14 cellular contexts compared by ENCODE assay signal in the genomic region with DNA sequence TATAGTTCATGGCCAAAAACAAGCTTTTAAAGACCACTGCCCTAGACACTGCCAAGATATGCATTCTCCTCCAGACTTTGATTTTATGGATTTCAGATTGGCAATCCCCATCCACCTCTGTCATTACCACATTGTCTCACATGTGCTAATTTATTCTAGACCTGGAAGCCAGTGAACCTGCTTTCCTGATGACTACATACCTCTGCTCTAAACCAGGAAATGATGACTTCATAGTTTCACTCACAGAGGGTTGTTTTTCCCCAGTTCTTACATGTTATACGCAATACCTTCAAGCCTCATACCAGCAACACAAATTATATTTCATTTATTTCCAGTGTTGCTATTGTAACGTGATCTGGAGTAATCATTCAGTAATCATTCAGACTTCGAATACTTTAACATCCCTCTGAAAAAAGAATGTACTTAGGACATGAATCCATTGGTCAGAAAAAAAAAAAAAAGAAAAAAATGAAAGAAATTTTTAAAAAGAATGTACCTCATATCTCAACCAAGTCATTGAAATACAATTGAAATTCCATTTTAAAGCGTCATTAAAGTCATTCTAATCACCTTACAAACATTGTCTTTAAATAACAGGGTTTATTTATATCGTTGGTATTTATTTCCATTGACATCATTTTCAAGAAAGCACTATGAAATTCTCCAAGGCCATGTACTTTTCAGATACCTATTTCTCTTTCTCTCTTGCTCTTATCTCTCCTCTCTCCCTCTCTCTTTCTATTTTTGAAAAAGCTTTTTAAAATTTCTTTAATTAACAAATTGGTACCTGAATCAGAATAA. TPM values are rescaled to one million over a fixed set of nuclear protein-coding genes. Genes with fewer than 3 reads are reported as not detected.
DNase-seq lines count a peak whose midpoint lies in the region; ATAC-seq, FAIRE-seq and TF ChIP-seq lines count a peak whose summit lies in the region.
"Had no signal": no experiment of that assay in that cellular context is flagged by ENCODE, and none has a peak within 500 bp of the region (broad histone marks: within the 10 kb centered on the region; RNA-seq: fewer than 3 reads in every experiment).

No MANE protein-coding gene starts in this region.

- H3K4me1 ChIP-seq in endothelial cell of umbilical vein (ENCODE audit: control insufficient read depth, extremely low read depth, insufficient read depth, low read length), result no peaks in the 10 kb centered on the region
- no peaks in the 10 kb centered on the region for H3K4me1 ChIP-seq in small intestine (ENCODE audit: control insufficient read depth in 2 of 2, insufficient read depth in 1 of 2, low read depth in 1 of 2, low read length in 1 of 2)
- H3K4me1 ChIP-seq: esophagus muscularis mucosa, SJSA1 had no signal

- WGBS in small intestine, 3 donors, result 83 to 89% (median 86%) methylated on average over 5 of the region's 5 CpGs

- no peak overlapping the region for H3K4me3 Mint-ChIP-seq in activated T-cell treated with anti-CD3 and anti-CD28 coated beads, Interleukin-2, amount 50 U/mL, for 4 hours
- no peak overlapping the region for H3K4me3 Mint-ChIP-seq in WTC11
- H3K4me3 Mint-ChIP-seq: activated T-cell treated with anti-CD3 and anti-CD28 coated beads, Interleukin-2, amount 50 U/mL, for 24 hours had no signal

- peaks cover 2% of the 10 kb centered on the region for H3K4me1 Mint-ChIP-seq in activated T-cell treated with anti-CD3 and anti-CD28 coated beads, Interleukin-2, amount 50 U/mL, for 4 hours (ENCODE audit: low read depth)
- H3K4me1 Mint-ChIP-seq in WTC11, result no peaks in the 10 kb centered on the region

- dilution Hi-C loops in endothelial cell of umbilical vein (cut with MboI; ENCODE audit: extremely low pct_ligation_motif_present, low sequenced_read_pairs), result no loop called here

- H3K36me3 ChIP-seq in endothelial cell of umbilical vein (ENCODE audit: control insufficient read depth in 2 of 2, extremely low read depth in 1 of 2, insufficient read depth in 2 of 2, low read length in 2 of 2) (no peaks in the 10 kb centered on the region), small intestine (ENCODE audit: control insufficient read depth in 2 of 2, insufficient read depth in 2 of 2, low read length in 2 of 2) (no peaks in the 10 kb centered on the region)
- H3K36me3 ChIP-seq: cardiac muscle cell, esophagus muscularis mucosa, SJSA1 had no signal

- BruUV-seq in endothelial cell of umbilical vein (replicated peaks; lab: Mats Ljungman, UMichigan), result no TSS peak

- H3K27ac ChIP-seq in endothelial cell of umbilical vein (ENCODE audit: insufficient read depth, low read depth, low read length) (no peak overlapping the region), small intestine (ENCODE audit: low read depth in 1 of 2, low read length in 1 of 2) (no peak overlapping the region)
- H3K27ac ChIP-seq: cardiac muscle cell, esophagus muscularis mucosa, SJSA1, VCaP had no signal

- no peaks in the 10 kb centered on the region for H4K20me1 ChIP-seq in endothelial cell of umbilical vein (replicated peaks; ENCODE audit: control insufficient read depth, extremely low read depth, insufficient read depth, low read length)

- no peaks in the 10 kb centered on the region for H3K9me3 Mint-ChIP-seq in activated T-cell treated with anti-CD3 and anti-CD28 coated beads, Interleukin-2, amount 50 U/mL, for 4 hours
- H3K9me3 Mint-ChIP-seq in WTC11, result no peaks in the 10 kb centered on the region
- H3K9me3 Mint-ChIP-seq: activated T-cell treated with anti-CD3 and anti-CD28 coated beads, Interleukin-2, amount 50 U/mL, for 24 hours had no signal

- peak; percentile 23 to 65 for ATAC-seq in activated T-cell treated with anti-CD3 and anti-CD28 coated beads, Interleukin-2, amount 50 U/mL, for 4 hours
- ATAC-seq in HG03565 (IDR thresholded peaks at IDR 0.05; ENCODE audit: unreplicated experiment) (peak; percentile 78), WTC11 (no peak)

- no peak for TF ChIP-seq POLR2A in endothelial cell of umbilical vein (IDR thresholded peaks at IDR 0.05; ENCODE audit: low read depth, low read length)

- H3K27ac Mint-ChIP-seq in WTC11, result no peak overlapping the region
- H3K27ac Mint-ChIP-seq: activated T-cell treated with anti-CD3 and anti-CD28 coated beads, Interleukin-2, amount 50 U/mL, for 24 hours had no signal

- CTCF ChIA-PET in endothelial cell of umbilical vein (lab: Charles Lee), result no interaction called here
- CTCF ChIA-PET in WTC11 (lab: Charles Lee), result no interaction called here

- intact Hi-C loops in endothelial cell of umbilical vein (cut with micrococcal nuclease), result no loop called here

- TF ChIP-seq CTCF in endothelial cell of umbilical vein (IDR thresholded peaks at IDR 0.05; ENCODE audit: extremely low read depth in 1 of 2, insufficient read depth in 1 of 2, low read depth in 1 of 2, low read length in 2 of 2) (no peak), WTC11 (IDR thresholded peaks at IDR 0.05) (no peak)

- H2AFZ ChIP-seq in endothelial cell of umbilical vein (ENCODE audit: low read depth, low read length), result no peak overlapping the region

- H3K9me3 ChIP-seq in endothelial cell of umbilical vein (replicated peaks; ENCODE audit: control insufficient read depth, insufficient read depth, low read length), result no peaks in the 10 kb centered on the region
- H3K9me3 ChIP-seq in small intestine (ENCODE audit: control insufficient read depth, low read depth), result no peaks in the 10 kb centered on the region
- H3K9me3 ChIP-seq: esophagus muscularis mucosa, SJSA1 had no signal

- POLR2A ChIA-PET in endothelial cell of umbilical vein (lab: Charles Lee), result no interaction called here
- POLR2A ChIA-PET in WTC11 (lab: Charles Lee), result no interaction called here

- no peaks in the 10 kb centered on the region for H3K79me2 ChIP-seq in endothelial cell of umbilical vein (ENCODE audit: control insufficient read depth, insufficient read depth, low read length)

- H3K4me2 ChIP-seq in endothelial cell of umbilical vein (ENCODE audit: insufficient read depth, low read length), result no peak overlapping the region

- peaks cover 4% of the 10 kb centered on the region for H3K36me3 Mint-ChIP-seq in activated T-cell treated with anti-CD3 and anti-CD28 coated beads, Interleukin-2, amount 50 U/mL, for 4 hours (ENCODE audit: insufficient read depth)
- no peaks in the 10 kb centered on the region for H3K36me3 Mint-ChIP-seq in WTC11

- no peak overlapping the region for H3K9ac ChIP-seq in endothelial cell of umbilical vein (replicated peaks; ENCODE audit: extremely low read depth, insufficient read depth, low read length)

- H3K27me3 ChIP-seq in endothelial cell of umbilical vein (ENCODE audit: control insufficient read depth in 2 of 2, insufficient read depth in 2 of 2, low read length in 2 of 2), result no peaks in the 10 kb centered on the region
- no peaks in the 10 kb centered on the region for H3K27me3 ChIP-seq in small intestine (ENCODE audit: control insufficient read depth in 2 of 2, insufficient read depth in 2 of 2, low read length in 2 of 2)
- H3K27me3 ChIP-seq: cardiac muscle cell, esophagus muscularis mucosa, SJSA1 had no signal

- H3K9me1 ChIP-seq in endothelial cell of umbilical vein (replicated peaks; ENCODE audit: control insufficient read depth, extremely low read depth, insufficient read depth, low read length), result no peaks in the 10 kb centered on the region

- FAIRE-seq in endothelial cell of umbilical vein (lab: Jason Lieb, UNC) (peak; percentile 53), small intestine (lab: Jason Lieb, UNC) (peak; percentile 23)
- FAIRE-seq: D721Med had no signal

- no peak for DNase-seq in activated T-cell treated with anti-CD3 and anti-CD28 coated beads, Interleukin-2, amount 50 U/mL, for 4 hours
- DNase-seq in activated T-cell treated with anti-CD3 and anti-CD28 coated beads for 4 hours (no peak), endothelial cell of umbilical vein (ENCODE audit: low read depth, low spot score) (peak; percentile 38), small intestine (no peak), WTC11 (ENCODE audit: low spot score) (no peak), T1000 (lab: John Stamatoyannopoulos, UW) (no peak)
- DNase-seq in effector CD4-positive, alpha-beta T cell, result no peak
- DNase-seq: activated T-cell treated with anti-CD3 and anti-CD28 coated beads, Interleukin-2, amount 50 U/mL, for 24 hours had no signal

- no peaks in the 10 kb centered on the region for H3K27me3 Mint-ChIP-seq in activated T-cell treated with anti-CD3 and anti-CD28 coated beads, Interleukin-2, amount 50 U/mL, for 4 hours (ENCODE audit: low read depth)
- H3K27me3 Mint-ChIP-seq in WTC11 (ENCODE audit: low read depth), result no peaks in the 10 kb centered on the region
- H3K27me3 Mint-ChIP-seq: activated T-cell treated with anti-CD3 and anti-CD28 coated beads, Interleukin-2, amount 50 U/mL, for 24 hours had no signal

- H3K4me3 ChIP-seq in endothelial cell of umbilical vein (replicated peaks in 1 of 3; ENCODE audit: insufficient read depth in 1 of 3, low read depth in 1 of 3, low read length in 3 of 3), result no peak overlapping the region
- H3K4me3 ChIP-seq in small intestine (ENCODE audit: low read depth in 1 of 2, low read length in 2 of 2), result no peak overlapping the region
- H3K4me3 ChIP-seq: cardiac muscle cell, esophagus muscularis mucosa, SJSA1 had no signal

TF ChIP-seq in endothelial cell of umbilical vein, 7 proteins besides CTCF, POLR2A, EP300 and RAD21:
- TF ChIP-seq JUN (IDR thresholded peaks at IDR 0.05; ENCODE audit: borderline replicate concordance, insufficient read depth, insufficient read length, low read depth) (peak; percentile 23), FOS (IDR thresholded peaks at IDR 0.05; ENCODE audit: borderline replicate concordance, insufficient read depth, low read length) (no peak)
TF ChIP-seq in endothelial cell of umbilical vein: peak in this region for 1.

TF ChIP-seq in WTC11, 78 proteins besides CTCF, POLR2A, EP300 and RAD21 (continues in another document):
- TF ChIP-seq ATF1 (CRISPR knock-in tag; IDR thresholded peaks at IDR 0.05) (no peak), MXD4 (CRISPR knock-in tag; IDR thresholded peaks at IDR 0.05; ENCODE audit: borderline replicate concordance) (no peak)

RNA-seq across cellular contexts. Expression of gene KLF5, which starts 33.4 kb away (rescaled TPM):
- 1 to 10 TPM; 2.2 to 4.3 (median 2.4) TPM for total RNA-seq in activated T-cell treated with anti-CD3 and anti-CD28 coated beads, Interleukin-2, amount 50 U/mL, for 4 hours
- total RNA-seq in endothelial cell of umbilical vein (1.7 and 1.9 TPM in 2 replicates), WTC11 (2021) (2.3 to 3.0 TPM (median 2.4 TPM) in 3 replicates)
- polyA plus RNA-seq in endothelial cell of umbilical vein (3.4 and 4.0 TPM in 2 replicates), small intestine (100 to 1,000 TPM; 126 to 178 (median 141) TPM)
- polyA plus RNA-seq in endothelial cell of umbilical vein (2011; cell fraction: cytosol; rRNA removed), result 2.8 and 2.9 TPM in 2 replicates
- 6.2 and 6.7 TPM in 2 replicates for polyA plus RNA-seq in endothelial cell of umbilical vein (2011; cell fraction: nucleus; rRNA removed)
- 3.1 and 5.2 TPM in 2 replicates for polyA plus RNA-seq in endothelial cell of umbilical vein (2012)
- 4.5 and 4.8 TPM in 2 replicates for polyA minus RNA-seq in endothelial cell of umbilical vein
- polyA minus RNA-seq in endothelial cell of umbilical vein (2011; cell fraction: cytosol; rRNA and poly(A)+ RNA removed), result 203 TPM
- polyA minus RNA-seq in endothelial cell of umbilical vein (2011; cell fraction: nucleus; rRNA and poly(A)+ RNA removed), result 9.9 and 13.9 TPM in 2 replicates
